Comparison of ENCODE assay signal across 8 cellular contexts in the genomic region with DNA sequence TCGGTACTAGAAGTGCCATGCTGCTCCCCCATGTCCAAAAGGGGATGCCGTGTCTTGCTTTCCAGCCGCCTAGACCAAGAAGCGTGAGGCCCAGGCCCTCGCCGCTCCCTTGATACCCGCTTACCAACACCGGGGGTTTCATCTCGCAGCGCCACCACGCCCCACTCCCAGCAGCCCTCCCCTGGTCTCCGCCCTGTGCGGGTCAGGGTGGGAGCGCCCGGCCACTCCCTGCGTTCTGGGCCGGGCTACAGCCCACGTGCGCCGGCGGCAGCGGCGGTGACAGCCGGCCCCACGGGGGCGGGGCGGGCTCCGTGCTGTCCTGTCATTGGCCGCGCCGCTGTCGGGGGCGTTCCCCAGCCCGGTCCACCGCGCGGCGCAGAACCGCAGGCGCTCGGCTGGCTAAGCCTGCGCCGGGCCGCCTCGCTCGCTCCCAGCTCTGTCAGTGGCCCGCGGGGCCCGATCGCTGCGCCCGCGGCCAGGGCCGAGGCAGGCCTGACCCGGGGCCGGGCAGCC. TPM values are rescaled to one million over a fixed set of nuclear protein-coding genes. Genes with fewer than 3 reads are reported as not detected.
A peak's percentile ranks its signal among the peaks of the same experiment; 100 is the strongest.
DNase-seq lines count a peak whose midpoint lies in the region; TF ChIP-seq lines count a peak whose summit lies in the region.

A gene with protein sequence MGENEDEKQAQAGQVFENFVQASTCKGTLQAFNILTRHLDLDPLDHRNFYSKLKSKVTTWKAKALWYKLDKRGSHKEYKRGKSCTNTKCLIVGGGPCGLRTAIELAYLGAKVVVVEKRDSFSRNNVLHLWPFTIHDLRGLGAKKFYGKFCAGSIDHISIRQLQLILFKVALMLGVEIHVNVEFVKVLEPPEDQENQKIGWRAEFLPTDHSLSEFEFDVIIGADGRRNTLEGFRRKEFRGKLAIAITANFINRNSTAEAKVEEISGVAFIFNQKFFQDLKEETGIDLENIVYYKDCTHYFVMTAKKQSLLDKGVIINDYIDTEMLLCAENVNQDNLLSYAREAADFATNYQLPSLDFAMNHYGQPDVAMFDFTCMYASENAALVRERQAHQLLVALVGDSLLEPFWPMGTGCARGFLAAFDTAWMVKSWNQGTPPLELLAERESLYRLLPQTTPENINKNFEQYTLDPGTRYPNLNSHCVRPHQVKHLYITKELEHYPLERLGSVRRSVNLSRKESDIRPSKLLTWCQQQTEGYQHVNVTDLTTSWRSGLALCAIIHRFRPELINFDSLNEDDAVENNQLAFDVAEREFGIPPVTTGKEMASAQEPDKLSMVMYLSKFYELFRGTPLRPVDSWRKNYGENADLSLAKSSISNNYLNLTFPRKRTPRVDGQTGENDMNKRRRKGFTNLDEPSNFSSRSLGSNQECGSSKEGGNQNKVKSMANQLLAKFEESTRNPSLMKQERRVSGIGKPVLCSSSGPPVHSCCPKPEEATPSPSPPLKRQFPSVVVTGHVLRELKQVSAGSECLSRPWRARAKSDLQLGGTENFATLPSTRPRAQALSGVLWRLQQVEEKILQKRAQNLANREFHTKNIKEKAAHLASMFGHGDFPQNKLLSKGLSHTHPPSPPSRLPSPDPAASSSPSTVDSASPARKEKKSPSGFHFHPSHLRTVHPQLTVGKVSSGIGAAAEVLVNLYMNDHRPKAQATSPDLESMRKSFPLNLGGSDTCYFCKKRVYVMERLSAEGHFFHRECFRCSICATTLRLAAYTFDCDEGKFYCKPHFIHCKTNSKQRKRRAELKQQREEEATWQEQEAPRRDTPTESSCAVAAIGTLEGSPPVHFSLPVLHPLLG (plus strand): TSS at position 390 of the 513 bp plus-strand sequence. CDS start 51,566 bp downstream, outside the sequence.

- no peaks in the 10 kb centered on the region for H3K79me1 ChIP-seq in neuronal stem cell (ENCODE audit: low read depth, low read length)

- no peaks in the 10 kb centered on the region for H3K9me3 ChIP-seq in HAP-1
- no peaks in the 10 kb centered on the region for H3K9me3 ChIP-seq in MM.1S (replicated peaks; ENCODE audit: insufficient read depth, low read length)
- no peaks in the 10 kb centered on the region for H3K9me3 ChIP-seq in neuronal stem cell (replicated peaks in 1 of 2; ENCODE audit: control insufficient read depth in 2 of 2, insufficient read depth in 1 of 2, low read depth in 1 of 2, low read length in 2 of 2)
- no peaks in the 10 kb centered on the region for H3K9me3 ChIP-seq in subcutaneous abdominal adipose tissue (ENCODE audit: control insufficient read depth in 5 of 5, low read length in 5 of 5)

- H3K4me1 ChIP-seq in HAP-1, result peaks cover 10% of the 10 kb centered on the region
- peaks cover 5% of the 10 kb centered on the region; the same call in 1 of the 2 replicates for H3K4me1 ChIP-seq in MM.1S (ENCODE audit: low read length)
- peaks cover 8 to 9% of the 10 kb centered on the region in 2 donors for H3K4me1 ChIP-seq in neuronal stem cell (ENCODE audit: control insufficient read depth in 2 of 2, insufficient read depth in 1 of 2, low read depth in 1 of 2, low read length in 2 of 2)
- H3K4me1 ChIP-seq in subcutaneous abdominal adipose tissue (ENCODE audit: control insufficient read depth in 5 of 5, insufficient read depth in 5 of 5, low read length in 5 of 5), result peaks cover 6 to 21% (median 17%) of the 10 kb centered on the region in 5 donors

- H3K36me3 ChIP-seq in HAP-1 (replicated peaks), result no peaks in the 10 kb centered on the region
- no peaks in the 10 kb centered on the region for H3K36me3 ChIP-seq in MM.1S (replicated peaks; ENCODE audit: insufficient read depth, low read length)
- H3K36me3 ChIP-seq in neuronal stem cell (replicated peaks in 1 of 2; ENCODE audit: control insufficient read depth in 2 of 2, insufficient read depth in 2 of 2, low read length in 2 of 2), result no peaks in the 10 kb centered on the region
- H3K36me3 ChIP-seq in subcutaneous abdominal adipose tissue (ENCODE audit: control insufficient read depth in 5 of 5, insufficient read depth in 5 of 5, low read length in 5 of 5), result no peaks in the 10 kb centered on the region

- H3K4ac ChIP-seq in neuronal stem cell (ENCODE audit: low read length), result no peak within 1 kb of the TSS

- H3K4me3 ChIP-seq in HAP-1 (peak within 1 kb of the TSS; percentile 40), MM.1S (ENCODE audit: low read length) (peak within 1 kb of the TSS; percentile 66), neuronal stem cell (ENCODE audit: low read length in 2 of 2) (peak within 1 kb of the TSS; percentile 42 to 76), subcutaneous abdominal adipose tissue (ENCODE audit: low read depth in 1 of 5, low read length in 5 of 5) (peak within 1 kb of the TSS; percentile 73 to 84 (median 78))

- H2BK5ac ChIP-seq in neuronal stem cell (ENCODE audit: low read length), result no peak within 1 kb of the TSS

- H2AFZ ChIP-seq in MM.1S (ENCODE audit: low read length) (peak within 1 kb of the TSS; percentile 95), neuronal stem cell (ENCODE audit: low read length) (peak within 1 kb of the TSS; percentile 92)

- H3K79me2 ChIP-seq in MM.1S (ENCODE audit: low read length), result no peaks in the 10 kb centered on the region

- no CpG with 5 or more reads among the region's 56 CpGs for WGBS in neuronal stem cell (ENCODE audit: extremely low coverage in 2 of 2, insufficient read length in 2 of 2, insufficient replicate concordance in 1 of 2), 2 donors

- H4K91ac ChIP-seq in neuronal stem cell (ENCODE audit: low read depth, low read length, poor library complexity), result no peak within 1 kb of the TSS

- H3K27ac ChIP-seq in MM.1S (ENCODE audit: low read length) (no peak within 1 kb of the TSS), neuronal stem cell (replicated peaks; ENCODE audit: low read length) (no peak within 1 kb of the TSS), subcutaneous abdominal adipose tissue (ENCODE audit: low read depth, low read length) (no peak within 1 kb of the TSS)

- no peak within 1 kb of the TSS for H2BK15ac ChIP-seq in neuronal stem cell (ENCODE audit: low read length)

- H3K9me2 ChIP-seq in MM.1S (replicated peaks; ENCODE audit: insufficient read depth, low read length), result no peaks in the 10 kb centered on the region

- H4K8ac ChIP-seq in neuronal stem cell (ENCODE audit: low read depth, low read length), result no peak within 1 kb of the TSS

- no peak within 1 kb of the TSS for H3K23ac ChIP-seq in neuronal stem cell (ENCODE audit: low read depth, low read length, poor library complexity)

- H3K18ac ChIP-seq in neuronal stem cell (ENCODE audit: low read length), result no peak within 1 kb of the TSS

- no peak within 1 kb of the TSS for H2BK120ac ChIP-seq in neuronal stem cell (ENCODE audit: low read depth, low read length)

- H3K9ac ChIP-seq in MM.1S (ENCODE audit: low read length), result peak within 1 kb of the TSS; percentile 46; the same call in 1 of the 2 replicates
- peak within 1 kb of the TSS; percentile 67 for H3K9ac ChIP-seq in neuronal stem cell (ENCODE audit: low read depth, low read length, poor library complexity)
- H3K9ac ChIP-seq in subcutaneous abdominal adipose tissue (ENCODE audit: low read length in 5 of 5), result peak within 1 kb of the TSS in 4 of 5 donors; percentile 21 to 77 (median 66)

- in situ Hi-C loops in HAP-1 (cut with MboI; ENCODE audit: low sequenced_read_pairs) (no loop called here), SK-MEL-5 (cut with HindIII; ENCODE audit: low pct_unique_long_range_greater_than_20kb, low sequenced_read_pairs) (no loop called here)

- H2BK12ac ChIP-seq in neuronal stem cell (ENCODE audit: low read length), result no peak within 1 kb of the TSS

- no peak for TF ChIP-seq CTCF in MM.1S (IDR thresholded peaks at IDR 0.05; ENCODE audit: low read length)

- H3F3A ChIP-seq in MM.1S (ENCODE audit: insufficient read depth, low read length), result no peaks in the 10 kb centered on the region; the same call in 1 of the 2 replicates

- H3K27me3 ChIP-seq in HAP-1 (ENCODE audit: low read depth) (no peaks in the 10 kb centered on the region), MM.1S (replicated peaks; ENCODE audit: insufficient read depth, low read length) (no peaks in the 10 kb centered on the region), neuronal stem cell (ENCODE audit: control insufficient read depth in 3 of 3, insufficient read depth in 3 of 3, low read depth in 1 of 3, low read length in 3 of 3) (peaks cover 0 to 86% (median 23%) of the 10 kb centered on the region in 3 experiments), subcutaneous abdominal adipose tissue (ENCODE audit: control insufficient read depth in 5 of 5, insufficient read depth in 4 of 5, low read length in 5 of 5) (peaks cover 0 to 4% (median 0%) of the 10 kb centered on the region in 5 donors)

- no peaks in the 10 kb centered on the region for H4K20me1 ChIP-seq in MM.1S (ENCODE audit: insufficient read depth, low read length)

- peak; percentile 89 for DNase-seq in ELF-1 (ENCODE audit: low read depth, low spot score)
- peak; percentile 84 to 91 for DNase-seq in HAP-1 (ENCODE audit: low spot score in 2 of 2)
- DNase-seq in MM.1S, result peak; percentile 91
- peak; percentile 74 for DNase-seq in SK-MEL-5 (ENCODE audit: low read depth, low spot score)
- peak; percentile 89 for DNase-seq in activated naive CD4-positive, alpha-beta T cell treated with Interleukin-2 at 50 U/mL for 16 hours
- DNase-seq in foreskin melanocyte, result peak; percentile 65
- peak; percentile 81 for DNase-seq in neuronal stem cell (ENCODE audit: low spot score)

- H3K4me2 ChIP-seq in MM.1S (ENCODE audit: low read depth, low read length) (peak within 1 kb of the TSS; percentile 91), neuronal stem cell (ENCODE audit: insufficient read depth, low read length, poor library complexity, severe bottlenecking) (peak within 1 kb of the TSS; percentile 96)

- H2AK5ac ChIP-seq in neuronal stem cell (ENCODE audit: low read depth, low read length), result no peak within 1 kb of the TSS

- no peak within 1 kb of the TSS for H3K14ac ChIP-seq in neuronal stem cell (ENCODE audit: low read length)

RNA-seq across cellular contexts. Expression of the gene that starts here (rescaled TPM):
- 1.2 and 2.3 TPM in 2 replicates for total RNA-seq in SK-MEL-5 (2014; rRNA removed; shearing (Covaris generic))
- 2.4 and 3.3 TPM in 2 replicates for polyA plus RNA-seq in SK-MEL-5 (2015; cell fraction: cytosol; rRNA removed)
- 0.72 and 1.1 TPM in 2 replicates for polyA plus RNA-seq in SK-MEL-5 (2015; cell fraction: nucleus; rRNA removed)
- 0.36 TPM for polyA plus RNA-seq in neuronal stem cell (2013, experiment 1 of 2)
- 0.26 TPM for polyA plus RNA-seq in neuronal stem cell (2013, experiment 2 of 2)
